In genomic region chr21:26844258-26845065, GRCh38 we compare ENCODE assay signal across 8 cellular contexts. TPM values are rescaled to one million over a fixed set of nuclear protein-coding genes. Genes with fewer than 3 reads are reported as not detected.
DNase-seq lines count a peak whose midpoint lies in the region; ATAC-seq and TF ChIP-seq lines count a peak whose summit lies in the region.

No MANE protein-coding gene starts in this region.

- peak overlapping the region in 7 of 8 donors; percentile 67 to 84 (median 74) for H3K4me3 Mint-ChIP-seq in naive B cell

- intact Hi-C loops in Right ventricle myocardium inferior (cut with DNase I): loop anchor here (5.0 kb wide), 4 partner anchors 62 to 1678 kb away; no protein-coding TSS in a partner anchor
- intact Hi-C loops in cardiac septum (cut with DNase I): loop anchor here (2.0 to 10.0 kb wide), 6 partner anchors 74 to 1903 kb away; no protein-coding TSS in a partner anchor

- DNase-seq in Right ventricle myocardium inferior (ENCODE audit: missing footprints) (peak; percentile 80), cardiac septum (ENCODE audit: low spot score) (no peak), fibroblast of pulmonary artery (ENCODE audit: low read depth) (peak; percentile 53), naive B cell (no peak), omental fat pad (ENCODE audit: low spot score) (no peak)

- ATAC-seq in Right ventricle myocardium inferior (peak; percentile 51), naive B cell (ENCODE audit: low read depth in 2 of 2) (no peak), HG03097 (IDR thresholded peaks at IDR 0.05; ENCODE audit: low FRiP score, unreplicated experiment) (no peak), omental fat pad (ENCODE audit: low FRiP score) (no peak), GM19463 (IDR thresholded peaks at IDR 0.05; ENCODE audit: unreplicated experiment) (no peak)

- no peak overlapping the region for H3K27ac Mint-ChIP-seq in naive B cell

- peaks cover 0 to 10% (median 5%) of the 10 kb centered on the region in 7 donors for H3K9me3 Mint-ChIP-seq in naive B cell

- H3K4me1 Mint-ChIP-seq in naive B cell: peaks cover 28 to 35% (median 34%) of the 10 kb centered on the region in 3 donors

- TF ChIP-seq CTCF in WI38 (IDR thresholded peaks at IDR 0.05; ENCODE audit: low read depth, low read length): no peak
- no peak for TF ChIP-seq CTCF in fibroblast of pulmonary artery (IDR thresholded peaks at IDR 0.05; ENCODE audit: low read length, missing control alignments)
- TF ChIP-seq CTCF in omental fat pad (IDR thresholded peaks at IDR 0.05): no peak

- peaks cover 68 to 80% (median 70%) of the 10 kb centered on the region in 3 donors for H3K27me3 Mint-ChIP-seq in naive B cell

- peaks cover 0 to 7% of the 10 kb centered on the region in 2 donors for H3K36me3 Mint-ChIP-seq in naive B cell

- H3K4me3 ChIP-seq in WI38 (ENCODE audit: low read depth, low read length): peak overlapping the region; percentile 97
- H3K4me3 ChIP-seq in fibroblast of pulmonary artery (replicated peaks; ENCODE audit: low read depth, low read length): peak overlapping the region; percentile 84

RNA-seq across cellular contexts. Expression of gene ADAMTS1, which starts 0.7 kb away (rescaled TPM):
- total RNA-seq in Right ventricle myocardium inferior: 59.3 TPM
- 92.5 TPM for total RNA-seq in cardiac septum
- polyA plus RNA-seq in naive B cell (ENCODE audit: low read depth in 6 of 6): not detected
- 100 to 1,000 TPM; 156 to 391 (median 347) TPM for total RNA-seq in omental fat pad

Comparison
In these comparisons a context has a peak if more than half of its experiments do, and no peak if none do; other contexts are left out.
1. DNase-seq: peak in Right ventricle myocardium inferior (single experiment) and fibroblast of pulmonary artery (single experiment); none in cardiac septum (single experiment), naive B cell (single experiment) and omental fat pad (single experiment).